Comparison of ENCODE assay signal across 8 cellular contexts in the genomic region with DNA sequence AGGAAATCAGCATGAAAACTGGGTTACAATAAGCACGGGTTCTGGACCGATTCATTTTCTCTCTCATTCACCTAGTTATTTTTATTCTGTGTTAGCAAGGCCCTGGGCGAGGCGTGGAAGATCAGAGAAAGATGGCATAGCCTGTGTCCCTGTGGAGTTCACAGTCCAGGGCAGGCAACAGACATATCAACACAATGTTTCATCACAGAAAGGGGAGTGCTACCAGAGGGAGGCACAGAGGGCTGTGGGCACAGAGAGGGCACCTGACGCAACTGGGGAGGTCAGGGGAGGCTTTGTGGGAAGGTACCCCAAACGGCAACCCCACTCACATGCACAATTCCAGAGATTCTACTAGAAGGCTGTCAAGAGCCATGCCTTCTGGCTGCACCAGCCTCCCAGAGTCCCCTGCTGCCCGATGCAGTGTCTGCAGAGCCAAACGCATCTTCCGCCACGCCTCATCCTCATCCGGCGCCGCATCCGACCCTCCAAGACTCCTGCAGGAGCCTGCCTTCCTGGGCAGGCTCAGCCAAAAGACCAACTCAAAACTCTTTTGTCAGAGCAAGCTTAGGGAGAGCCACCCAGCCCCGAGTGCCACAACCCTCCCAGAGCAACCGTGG. TPM values are rescaled to one million over a fixed set of nuclear protein-coding genes. Genes with fewer than 3 reads are reported as not detected.
DNase-seq lines count a peak whose midpoint lies in the region; ATAC-seq and TF ChIP-seq lines count a peak whose summit lies in the region.

No MANE protein-coding gene starts in this region.

- ATAC-seq in left ventricle myocardium superior (peak; percentile 9), GM19463 (IDR thresholded peaks at IDR 0.05; ENCODE audit: unreplicated experiment) (no peak), GM18907 (IDR thresholded peaks at IDR 0.05; ENCODE audit: unreplicated experiment) (no peak)

- in situ Hi-C loops in GM23248 (cut with MboI), result no loop called here

- 0 out of 2 replicates have a peak, but pooled peaks cover 4% of the 10 kb centered on the region for H3K36me3 ChIP-seq in GM23248 (ENCODE audit: low read depth)
- peaks cover 10% of the 10 kb centered on the region for H3K36me3 ChIP-seq in WERI-Rb-1
- peaks cover 16% of the 10 kb centered on the region for H3K36me3 ChIP-seq in skeletal muscle satellite cell (ENCODE audit: insufficient read depth, low read length)

- H3K4me2 ChIP-seq in GM23248 (ENCODE audit: unreplicated experiment) (peak overlapping the region; percentile 98), skeletal muscle satellite cell (ENCODE audit: low read length) (peak overlapping the region; percentile 97)

- H3K27me3 ChIP-seq in GM23248 (replicated peaks; ENCODE audit: insufficient read depth) (no peaks in the 10 kb centered on the region), WERI-Rb-1 (ENCODE audit: insufficient read depth, low read depth, severe bottlenecking) (no peaks in the 10 kb centered on the region), skeletal muscle satellite cell (ENCODE audit: control insufficient read depth, insufficient read depth, low read length) (no peaks in the 10 kb centered on the region)

- intact Hi-C loops in left ventricle myocardium superior (cut with micrococcal nuclease), result no loop called here

- peaks cover 8% of the 10 kb centered on the region for H4K20me1 ChIP-seq in GM23248 (ENCODE audit: insufficient read depth)

- H3K9me3 ChIP-seq in GM23248 (ENCODE audit: low read depth) (no peaks in the 10 kb centered on the region), WERI-Rb-1 (ENCODE audit: severe bottlenecking) (no peaks in the 10 kb centered on the region), skeletal muscle satellite cell (replicated peaks; ENCODE audit: low read length) (no peaks in the 10 kb centered on the region)

- DNase-seq in GM23248 (peak; percentile 74), WERI-Rb-1 (no peak), left ventricle myocardium superior (peak; percentile 40), NCI-H1092 (lab: John Stamatoyannopoulos, UW) (no peak), SKM-1 treated with dmso at 0.1 percent for 144 hours (lab: John Stamatoyannopoulos, UW; ENCODE audit: unreplicated experiment) (no peak)

- H3K4me1 ChIP-seq in GM23248 (ENCODE audit: insufficient read depth) (peaks cover 16% of the 10 kb centered on the region), skeletal muscle satellite cell (ENCODE audit: control insufficient read depth, insufficient read depth, low read length) (peaks cover 23% of the 10 kb centered on the region)

- WGBS in GM23248 (ENCODE audit: low coverage in 1 of 2, low lambda C conversion rate in 2 of 2, missing lambda C conversion rate in 2 of 2), 2 experiments, result 25 to 30% methylated on average over 16 of the region's 16 CpGs

- H3K9ac ChIP-seq in GM23248, result peak overlapping the region; percentile 83
- H3K9ac ChIP-seq in skeletal muscle satellite cell (ENCODE audit: low read depth, low read length), result peak overlapping the region; percentile 90

- peaks cover 66% of the 10 kb centered on the region for H3K79me2 ChIP-seq in GM23248 (ENCODE audit: insufficient read depth)

- H3K4me3 ChIP-seq in GM23248 (peak overlapping the region; percentile 91), WERI-Rb-1 (ENCODE audit: low read depth, low read length) (peak overlapping the region; percentile 65), skeletal muscle satellite cell (ENCODE audit: low read length) (peak overlapping the region; percentile 84)

- TF ChIP-seq CTCF in WERI-Rb-1 (IDR thresholded peaks at IDR 0.05; ENCODE audit: low read depth, low read length), result no peak

- peaks cover 25% of the 10 kb centered on the region for H3F3A ChIP-seq in GM23248 (ENCODE audit: insufficient read depth)

- H2AFZ ChIP-seq in GM23248, result peak overlapping the region; percentile 55; the same call in 1 of the 2 replicates

- H3K27ac ChIP-seq in GM23248, result peak overlapping the region; percentile 60
- H3K27ac ChIP-seq in WERI-Rb-1, result no peak overlapping the region

- no peaks in the 10 kb centered on the region for H3K9me2 ChIP-seq in GM23248 (ENCODE audit: insufficient read depth)

RNA-seq across cellular contexts. Expression of gene FAM193B, which starts 1.4 kb away (rescaled TPM):
- 21.9 and 22.9 TPM in 2 replicates for total RNA-seq in GM23248 (2014; rRNA removed; shearing (Covaris generic))
- 6.1 and 8.0 TPM in 2 replicates for polyA plus RNA-seq in GM23248 (2016; fragmentation: Nextera tagmentation; extraction: Ambion mirVana)
- total RNA-seq in left ventricle myocardium superior, result 26.4 TPM
- total RNA-seq in skeletal muscle satellite cell (2012; rRNA removed), result 12.7 and 16.5 TPM in 2 replicates

RNA-seq across cellular contexts. Expression of gene DDX41, which starts 36.2 kb away (rescaled TPM):
- total RNA-seq in GM23248 (2014; rRNA removed; shearing (Covaris generic)), result 78.5 and 117 TPM in 2 replicates
- 63.0 and 67.9 TPM in 2 replicates for polyA plus RNA-seq in GM23248 (2016; fragmentation: Nextera tagmentation; extraction: Ambion mirVana)
- total RNA-seq in left ventricle myocardium superior, result 29.8 TPM
- total RNA-seq in skeletal muscle satellite cell (2012; rRNA removed), result 64.1 and 139 TPM in 2 replicates

RNA-seq across cellular contexts. Expression of gene TMED9, which starts 39.1 kb away (rescaled TPM):
- total RNA-seq in GM23248 (2014; rRNA removed; shearing (Covaris generic)), result 137 and 138 TPM in 2 replicates
- 254 and 282 TPM in 2 replicates for polyA plus RNA-seq in GM23248 (2016; fragmentation: Nextera tagmentation; extraction: Ambion mirVana)
- total RNA-seq in left ventricle myocardium superior, result 63.9 TPM
- 95.8 and 138 TPM in 2 replicates for total RNA-seq in skeletal muscle satellite cell (2012; rRNA removed)

RNA-seq across cellular contexts. Expression of gene DOK3, which starts 43.3 kb away (rescaled TPM):
- total RNA-seq in GM23248 (2014; rRNA removed; shearing (Covaris generic)), result 0.25 and 0.97 TPM in 2 replicates
- polyA plus RNA-seq in GM23248 (2016; fragmentation: Nextera tagmentation; extraction: Ambion mirVana), result 0.76 and 0.80 TPM in 2 replicates
- total RNA-seq in left ventricle myocardium superior, result 3.4 TPM
- 1.0 and 3.5 TPM in 2 replicates for total RNA-seq in skeletal muscle satellite cell (2012; rRNA removed)

RNA-seq across cellular contexts. Expression of gene B4GALT7, which starts 47.0 kb away (rescaled TPM):
- 42.7 and 53.5 TPM in 2 replicates for total RNA-seq in GM23248 (2014; rRNA removed; shearing (Covaris generic))
- 35.2 and 37.9 TPM in 2 replicates for polyA plus RNA-seq in GM23248 (2016; fragmentation: Nextera tagmentation; extraction: Ambion mirVana)
- 15.4 TPM for total RNA-seq in left ventricle myocardium superior
- 35.7 and 48.3 TPM in 2 replicates for total RNA-seq in skeletal muscle satellite cell (2012; rRNA removed)

Comparison
In these comparisons a context has a peak if more than half of its experiments do, and no peak if none do; other contexts are left out.
1. DNase-seq: peak in GM23248 (single experiment) and left ventricle myocardium superior (single experiment); none in WERI-Rb-1 (single experiment), NCI-H1092 (single experiment) and SKM-1 treated with dmso at 0.1 percent for 144 hours (single experiment).
2. Peak in every context shown above with its lines, with median percentiles within 50 percentile points of each other: H3K4me3 ChIP-seq.